14 cellular contexts compared by ENCODE assay signal in genomic region chr11:127050141-127050632, GRCh38. TPM values are rescaled to one million over a fixed set of nuclear protein-coding genes. Genes with fewer than 3 reads are reported as not detected.
DNase-seq lines count a peak whose midpoint lies in the region; ATAC-seq and TF ChIP-seq lines count a peak whose summit lies in the region.
"Had no signal": no experiment of that assay in that cellular context is flagged by ENCODE, and none has a peak within 500 bp of the region (broad histone marks: within the 10 kb centered on the region; RNA-seq: fewer than 3 reads in every experiment).

No MANE protein-coding gene starts in this region.

- DNase-seq in NCI-H146 (lab: John Stamatoyannopoulos, UW) (peak; percentile 41), NCI-H146 treated with DMSO at 0.1 percent for 48 hours (lab: John Stamatoyannopoulos, UW; ENCODE audit: unreplicated experiment) (no peak), DMS53 treated with DMSO at 0.1 percent for 48 hours (lab: John Stamatoyannopoulos, UW; ENCODE audit: unreplicated experiment) (peak; percentile 32), left colon (no peak), RPMI8226 (no peak), 8988T (no peak), GM13977 (ENCODE audit: low spot score) (no peak)
- DNase-seq: Calu3; CD8-positive, alpha-beta T cell; GOT3; H7; HFFc6 had no signal

- ATAC-seq in left colon, result peak; percentile 98
- ATAC-seq: CD8-positive, alpha-beta T cell; HCT116 had no signal

- in situ Hi-C loops in GM13977 (cut with MboI; ENCODE audit: low pct_unique_long_range_greater_than_20kb, low sequenced_read_pairs, unreplicated experiment), result no loop called here

- intact Hi-C loops in left colon (cut with DNase I, micrococcal nuclease), result loop anchor here in 1 of 2 donors (10.0 kb wide), 1 partner anchor 65 kb away; no protein-coding TSS in a partner anchor

- TF ChIP-seq CTCF in GM13977 (IDR thresholded peaks at IDR 0.05; ENCODE audit: extremely low read depth, insufficient read depth, missing control alignments), result no peak

RNA-seq across cellular contexts. Expression of gene KIRREL3, which starts 49.6 kb away (rescaled TPM):
- 1 to 10 TPM; 1.2 to 1.3 TPM for total RNA-seq in left colon
- total RNA-seq: B cell; CD8-positive, alpha-beta T cell had no signal

Comparison
In these comparisons a context has a peak if more than half of its experiments do, and no peak if none do; other contexts are left out.
1. DNase-seq: peak in NCI-H146 (single experiment) and DMS53 treated with DMSO at 0.1 percent for 48 hours (single experiment); none in NCI-H146 treated with DMSO at 0.1 percent for 48 hours (single experiment), left colon (0 of 2), RPMI8226 (single experiment), 8988T (single experiment) and GM13977 (single experiment).